12 cellular contexts compared by ENCODE assay signal in the genomic region with DNA sequence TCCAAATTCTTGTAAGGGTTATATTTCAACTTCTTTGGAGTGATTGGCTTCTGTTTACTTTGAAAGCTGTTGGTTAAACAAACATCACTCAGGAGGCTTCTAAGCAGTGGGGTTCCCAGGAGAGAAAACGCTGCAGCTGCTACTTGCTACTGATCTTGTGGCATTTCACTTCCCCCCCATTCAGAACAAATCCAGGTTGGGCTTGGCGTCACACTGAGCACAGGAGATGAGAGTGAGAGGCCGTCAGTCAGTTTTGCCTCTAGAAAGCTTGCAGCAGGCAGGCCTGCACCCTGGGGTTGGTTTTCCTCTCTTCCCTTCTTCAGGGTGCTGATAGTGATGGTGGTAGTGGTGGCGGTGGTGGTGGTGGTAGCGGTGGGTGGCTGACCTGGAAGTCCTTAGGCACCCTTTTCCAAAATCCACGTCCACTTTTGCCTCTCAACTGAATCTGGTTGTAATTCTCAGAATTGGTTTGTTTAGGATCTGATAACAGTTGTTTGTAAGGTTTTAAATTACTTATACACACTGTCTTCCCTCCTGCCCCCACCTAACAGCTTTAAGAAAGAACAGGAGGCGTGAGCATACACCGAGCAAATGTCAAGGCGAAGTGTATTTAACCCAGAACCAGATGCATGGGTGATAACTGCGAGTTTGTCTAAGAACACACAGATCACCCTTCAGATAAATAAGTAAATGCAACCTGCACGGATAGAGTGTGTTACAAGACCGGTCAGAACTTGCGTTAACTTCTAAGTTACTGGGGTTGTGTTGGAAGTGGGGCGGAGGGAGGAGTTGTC. TPM values are rescaled to one million over a fixed set of nuclear protein-coding genes. Genes with fewer than 3 reads are reported as not detected.
DNase-seq lines count a peak whose midpoint lies in the region; ATAC-seq and TF ChIP-seq lines count a peak whose summit lies in the region.
"Had no signal": no experiment of that assay in that cellular context is flagged by ENCODE, and none has a peak within 500 bp of the region (broad histone marks: within the 10 kb centered on the region; RNA-seq: fewer than 3 reads in every experiment).

No MANE protein-coding gene starts in this region.

- H3K9me3 Mint-ChIP-seq in nephron progenitor cell: no peaks in the 10 kb centered on the region

- no peak for TF ChIP-seq POLR2A in esophagus squamous epithelium (IDR thresholded peaks at IDR 0.05)

- no peaks in the 10 kb centered on the region for H3K27me3 ChIP-seq in DND-41 (ENCODE audit: insufficient read depth, low read length, poor library complexity)
- no peaks in the 10 kb centered on the region for H3K27me3 ChIP-seq in SJCRH30
- peaks cover 17 to 100% (median 41%) of the 10 kb centered on the region in 4 donors for H3K27me3 ChIP-seq in esophagus squamous epithelium

- no peak overlapping the region for H3K9ac ChIP-seq in DND-41 (ENCODE audit: low read depth, low read length)
- H3K9ac ChIP-seq: KMS-11 had no signal

- no peak overlapping the region for H2AFZ ChIP-seq in DND-41 (ENCODE audit: low read depth, low read length)

- no peak overlapping the region for H3K4me2 ChIP-seq in DND-41 (ENCODE audit: insufficient read depth, low read length)
- H3K4me2 ChIP-seq: KMS-11 had no signal

- H3K4me1 ChIP-seq in DND-41 (ENCODE audit: insufficient read depth, low read length): peaks cover 22% of the 10 kb centered on the region
- H3K4me1 ChIP-seq in SJCRH30: peaks cover 10% of the 10 kb centered on the region; the same call in 1 of the 2 replicates
- peaks cover 15 to 78% (median 29%) of the 10 kb centered on the region in 3 donors for H3K4me1 ChIP-seq in esophagus squamous epithelium

- WGBS in esophagus squamous epithelium, 2 donors: 44 to 53% methylated on average over 12 to 14 of the region's 14 CpGs

- no peaks in the 10 kb centered on the region for H4K20me1 ChIP-seq in DND-41 (ENCODE audit: insufficient read depth, low read length)

- ATAC-seq in DND-41 (ENCODE audit: insufficient read depth, low read depth): peak; percentile 80
- ATAC-seq in HG02938 (IDR thresholded peaks at IDR 0.05; ENCODE audit: unreplicated experiment): no peak
- ATAC-seq: sciatic nerve had no signal

- H3K27ac ChIP-seq in DND-41 (ENCODE audit: low read length): peak overlapping the region; percentile 52
- H3K27ac ChIP-seq in SJCRH30: no peak overlapping the region; the same call in 1 of the 2 replicates
- no peak overlapping the region for H3K27ac ChIP-seq in esophagus squamous epithelium
- H3K27ac ChIP-seq: KMS-11, Peyer's patch had no signal

- peak overlapping the region; percentile 68 for H3K27ac Mint-ChIP-seq in nephron progenitor cell

- no peaks in the 10 kb centered on the region for H3K36me3 Mint-ChIP-seq in nephron progenitor cell (ENCODE audit: low read depth)

- H3K9me3 ChIP-seq in DND-41 (ENCODE audit: insufficient read depth, low read length, severe bottlenecking) (no peaks in the 10 kb centered on the region), SJCRH30 (replicated peaks) (no peaks in the 10 kb centered on the region), esophagus squamous epithelium (no peaks in the 10 kb centered on the region)
- H3K9me3 ChIP-seq: Peyer's patch had no signal

- no peak for TF ChIP-seq CTCF in DND-41 (IDR thresholded peaks at IDR 0.05; ENCODE audit: borderline replicate concordance, extremely low read depth, low read length, poor library complexity, severe bottlenecking)
- TF ChIP-seq CTCF in nephron progenitor cell (IDR thresholded peaks at IDR 0.05): no peak
- no peak for TF ChIP-seq CTCF in esophagus squamous epithelium (IDR thresholded peaks at IDR 0.05)

- H3K79me2 ChIP-seq in DND-41 (ENCODE audit: insufficient read depth, low read length): no peaks in the 10 kb centered on the region

- intact Hi-C loops in esophagus squamous epithelium (cut with DNase I): no loop called here

- peak; percentile 44 for DNase-seq in DND-41
- DNase-seq in NCI-H1436 (lab: John Stamatoyannopoulos, UW): peak; percentile 68
- DNase-seq in SJCRH30: peak; percentile 67 to 79
- DNase-seq in nephron progenitor cell: no peak
- DNase-seq in NCI-H1048 (lab: John Stamatoyannopoulos, UW): no peak
- no peak for DNase-seq in esophagus squamous epithelium (lab: John Stamatoyannopoulos, UW)
- DNase-seq in NK-92 (lab: John Stamatoyannopoulos, UW; ENCODE audit: unreplicated experiment): no peak
- DNase-seq: CD8-positive, alpha-beta memory T cell; Peyer's patch had no signal

- peak overlapping the region; percentile 98 for H3K4me3 Mint-ChIP-seq in nephron progenitor cell
- H3K4me3 Mint-ChIP-seq: CD8-positive, alpha-beta memory T cell had no signal

- peaks cover 59% of the 10 kb centered on the region for H3K27me3 Mint-ChIP-seq in nephron progenitor cell (ENCODE audit: low read depth, poor library complexity)

- no peaks in the 10 kb centered on the region for H3K36me3 ChIP-seq in DND-41 (ENCODE audit: insufficient read depth, low read length)
- no peaks in the 10 kb centered on the region for H3K36me3 ChIP-seq in SJCRH30
- no peaks in the 10 kb centered on the region for H3K36me3 ChIP-seq in esophagus squamous epithelium
- H3K36me3 ChIP-seq: Peyer's patch had no signal

- H3K4me3 ChIP-seq in DND-41 (ENCODE audit: low read depth in 1 of 2, low read length in 2 of 2) (no peak overlapping the region), SJCRH30 (peak overlapping the region; percentile 56; the same call in 1 of the 2 replicates), esophagus squamous epithelium (peak overlapping the region in 1 of 4 donors; percentile 57)

- peaks cover 67% of the 10 kb centered on the region for H3K4me1 Mint-ChIP-seq in nephron progenitor cell

RNA-seq across cellular contexts. Expression of a gene that starts 3.2 kb away (rescaled TPM):
- 18.4 and 19.9 TPM in 2 replicates for total RNA-seq in SJCRH30 (2014; rRNA removed; shearing (Covaris generic))
- 1 to 10 TPM in 1 of 4 donors, under 1 TPM in 3; 0.15 to 3.8 (median 0.66) TPM for total RNA-seq in esophagus squamous epithelium
- total RNA-seq: CD8-positive, alpha-beta memory T cell had no signal

Comparison
In these comparisons a context has a peak if more than half of its experiments do, and no peak if none do; other contexts are left out.
1. DNase-seq: peak in DND-41 (single experiment), NCI-H1436 (single experiment) and SJCRH30 (2 of 2); none in nephron progenitor cell (single experiment), NCI-H1048 (single experiment), esophagus squamous epithelium (single experiment) and NK-92 (single experiment).